Comparison of ENCODE assay signal across 20 cellular contexts in genomic region chr1:65119-65518, GRCh38. TPM values are rescaled to one million over a fixed set of nuclear protein-coding genes. Genes with fewer than 3 reads are reported as not detected.
"Had no signal": no experiment of that assay in that cellular context is flagged by ENCODE, and none has a peak within 500 bp of the region (broad histone marks: within the 10 kb centered on the region; RNA-seq: fewer than 3 reads in every experiment).

TSS of gene OR4F5 (plus strand) at chr1:65419.

RNA-seq across cellular contexts. Expression of gene OR4F5, which starts in this region (rescaled TPM):
- total RNA-seq: activated naive CD4-positive, alpha-beta T cell treated with anti-CD3 and anti-CD28 coated beads for 36 hours; activated naive CD4-positive, alpha-beta T cell treated with anti-CD3 and anti-CD28 coated beads, Interleukin-2, amount 50 U/mL, for 72 hours; activated naive CD8-positive, alpha-beta T cell treated with anti-CD3 and anti-CD28 coated beads for 36 hours; activated naive CD8-positive, alpha-beta T cell treated with anti-CD3 and anti-CD28 coated beads, Interleukin-2, amount 10 ng/mL, durations not matched to agents 7 days and 5 days; activated T-cell treated with anti-CD3 and anti-CD28 coated beads, Interleukin-2, amount 50 U/mL, for 4 hours; activated T-cell treated with anti-CD3 and anti-CD28 coated beads, Interleukin-2, amount 50 U/mL, for 72 hours; activated T-helper 1 cell treated with anti-CD3 and anti-CD28 coated beads, Interleukin-12 subunit alpha, Interleukin-12 subunit beta, Interleukin-2, Interleukin-4 antibody, amounts not matched to agents 30 ng/mL and 10 ng/mL and 1 ng/mL, durations not matched to agents 14 hours and 24 hours and 36 hours; activated T-helper 17 cell treated with anti-CD3 and anti-CD28 coated beads, Interleukin-2, amount 50 U/mL, for 72 hours; activated T-helper 2 cell treated with anti-CD3 and anti-CD28 coated beads, Interferon-gamma antibody, Interleukin-2, Interleukin-4, amounts not matched to agents 10 μg/mL and 5 μg/mL and 100 μg/mL, durations not matched to agents 14 hours and 24 hours and 36 hours; adrenal gland; aorta; ascending aorta; astrocyte; body of pancreas; breast epithelium; bronchial epithelial cell; cardiac muscle cell; cardiac septum; cerebellum had no signal
- polyA plus RNA-seq: adipose tissue, adrenal gland, aorta, cardiac muscle cell had no signal
